34 cellular contexts compared by ENCODE assay signal in genomic region chr14:36701144-36701543, GRCh38. TPM values are rescaled to one million over a fixed set of nuclear protein-coding genes. Genes with fewer than 3 reads are reported as not detected.
"Had no signal": no experiment of that assay in that cellular context is flagged by ENCODE, and none has a peak within 500 bp of the region (broad histone marks: within the 10 kb centered on the region; RNA-seq: fewer than 3 reads in every experiment).

No MANE protein-coding gene starts in this region.

- H3K36me3 Mint-ChIP-seq: stimulated activated naive B cell treated with anti-CD40 and anti-IgM and Interleukin-4, amounts not matched to agents 10 μg/mL and 1 μg/mL and 100 μg/mL, for 72 hours had no signal

- DNase-seq: hypothalamus; immature natural killer cell; kidney; left colon; left lung; lower lobe of right lung; mammary epithelial cell; mesenchymal stem cell; midbrain; mucosa of descending colon; naive thymus-derived CD8-positive, alpha-beta T cell; nucleus accumbens; right lobe of liver; stimulated activated CD4-positive, alpha-beta T cell treated with anti-CD3 and anti-CD28 coated beads, Interleukin-12 subunit alpha, Interleukin-12 subunit beta, amount 100 ng/mL, for 4 hours; stimulated activated CD4-positive, alpha-beta T cell treated with anti-CD3 and anti-CD28 coated beads, Interleukin-15, amount 100 ng/mL, for 24 hours; stimulated activated CD4-positive, alpha-beta T cell treated with anti-CD3 and anti-CD28 coated beads, Interleukin-2, amount 100 ng/mL, for 24 hours; stimulated activated CD4-positive, alpha-beta T cell treated with anti-CD3 and anti-CD28 coated beads, Interleukin-4, amount 100 ng/mL, for 1 hour; stimulated activated naive B cell treated with anti-CD40 and anti-IgM and Interleukin-4, amounts not matched to agents 10 μg/mL and 1 μg/mL and 100 μg/mL, for 72 hours; stimulated activated naive CD8-positive, alpha-beta T cell treated with anti-CD3 and anti-CD28 coated beads, Interleukin-15, Interleukin-2, amounts not matched to agents 100 U/mL and 50 U/mL, for 24 hours; stomach; testis; thyroid gland; transverse colon; upper lobe of left lung had no signal

- H3K36me3 ChIP-seq: left lung, lower lobe of right lung, right atrium auricular region, right lobe of liver, stomach, thyroid gland, transverse colon, upper lobe of left lung, vagina had no signal

- H3K4me3 Mint-ChIP-seq: immature natural killer cell; naive thymus-derived CD8-positive, alpha-beta T cell; nephron; neural crest cell; stimulated activated naive B cell treated with anti-CD40 and anti-IgM and Interleukin-4, amounts not matched to agents 10 μg/mL and 1 μg/mL and 100 μg/mL, for 72 hours had no signal

- FAIRE-seq: islet of Langerhans, kidney had no signal

- H3K4me1 Mint-ChIP-seq: immature natural killer cell; naive thymus-derived CD8-positive, alpha-beta T cell; nephron; stimulated activated naive B cell treated with anti-CD40 and anti-IgM and Interleukin-4, amounts not matched to agents 10 μg/mL and 1 μg/mL and 100 μg/mL, for 72 hours had no signal

- H3K4me3 ChIP-seq: left lung, lower lobe of right lung, mucosa of descending colon, right atrium auricular region, right lobe of liver, skin epidermis, stomach, testis, thyroid gland, transverse colon, upper lobe of left lung, vagina had no signal

- H3K27ac ChIP-seq: left lung, lower lobe of right lung, right atrium auricular region, right lobe of liver, skin epidermis, stomach, testis, thyroid gland, transverse colon, upper lobe of left lung, vagina had no signal

- H3K27me3 ChIP-seq: left lung, right atrium auricular region, right lobe of liver, stomach, testis, thyroid gland, transverse colon, upper lobe of left lung, vagina had no signal

- H3K9me3 ChIP-seq: lower lobe of right lung, mucosa of descending colon, right atrium auricular region, right lobe of liver, testis, thyroid gland, transverse colon, upper lobe of left lung, vagina had no signal

- H3K27me3 Mint-ChIP-seq: progenitor cell of endocrine pancreas; stimulated activated naive B cell treated with anti-CD40 and anti-IgM and Interleukin-4, amounts not matched to agents 10 μg/mL and 1 μg/mL and 100 μg/mL, for 72 hours had no signal

- H3K27ac Mint-ChIP-seq: immature natural killer cell; naive thymus-derived CD8-positive, alpha-beta T cell; nephron; progenitor cell of endocrine pancreas; stimulated activated naive B cell treated with anti-CD40 and anti-IgM and Interleukin-4, amounts not matched to agents 10 μg/mL and 1 μg/mL and 100 μg/mL, for 72 hours had no signal

- ATAC-seq: left colon; left lung; lower lobe of right lung; mucosa of descending colon; naive thymus-derived CD8-positive, alpha-beta T cell; right lobe of liver; stimulated activated naive B cell treated with anti-CD40 and anti-IgM and Interleukin-4, amounts not matched to agents 10 μg/mL and 1 μg/mL and 100 μg/mL, for 72 hours; stimulated activated naive CD8-positive, alpha-beta T cell treated with anti-CD3 and anti-CD28 coated beads, Interleukin-15, Interleukin-2, amounts not matched to agents 100 U/mL and 50 U/mL, for 24 hours had no signal

- H3K4me1 ChIP-seq: left lung, lower lobe of right lung, right atrium auricular region, right lobe of liver, stomach, testis, thyroid gland, transverse colon, upper lobe of left lung, vagina had no signal

RNA-seq across cellular contexts. Expression of gene PAX9, which starts 39.5 kb away (rescaled TPM):
- total RNA-seq: liver; naive thymus-derived CD8-positive, alpha-beta T cell; neural crest cell; pulmonary artery endothelial cell; renal cortical epithelial cell; right atrium auricular region; right lobe of liver had no signal
